Comparison of ENCODE assay signal across 1 cellular context in the genomic region with DNA sequence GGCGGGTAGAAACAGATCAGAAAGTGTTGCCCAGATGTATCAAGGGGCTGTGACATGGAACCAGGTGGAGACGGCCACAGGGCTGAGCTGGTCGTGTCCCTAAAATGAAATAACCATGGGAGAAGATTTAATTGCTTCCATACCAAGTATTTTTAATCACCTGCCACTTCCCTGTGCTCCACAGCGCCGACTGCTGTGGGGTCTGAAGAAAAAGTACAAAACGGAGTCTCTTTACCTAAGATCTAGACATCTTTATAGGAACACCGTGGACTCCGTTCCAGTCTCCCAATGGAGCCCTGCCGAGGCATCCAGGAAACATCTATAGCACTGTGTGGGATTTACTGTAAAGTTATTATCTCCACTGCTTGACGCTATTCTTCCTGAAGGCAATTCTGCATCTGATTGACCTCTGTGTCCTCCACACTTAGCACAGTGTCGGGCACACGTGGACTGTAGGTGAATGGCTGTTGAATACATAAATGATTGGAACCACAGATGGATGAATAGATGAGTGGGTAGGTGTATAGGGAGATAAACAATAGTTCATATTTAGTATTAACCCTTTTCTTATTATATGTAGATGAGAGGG.
TF ChIP-seq lines count a peak whose summit lies in the region.

No MANE protein-coding gene starts in this region.

TF ChIP-seq in GM23338, 12 proteins besides CTCF, POLR2A, EP300 and RAD21 (continued from another document):
- TF ChIP-seq, protein P1, sequence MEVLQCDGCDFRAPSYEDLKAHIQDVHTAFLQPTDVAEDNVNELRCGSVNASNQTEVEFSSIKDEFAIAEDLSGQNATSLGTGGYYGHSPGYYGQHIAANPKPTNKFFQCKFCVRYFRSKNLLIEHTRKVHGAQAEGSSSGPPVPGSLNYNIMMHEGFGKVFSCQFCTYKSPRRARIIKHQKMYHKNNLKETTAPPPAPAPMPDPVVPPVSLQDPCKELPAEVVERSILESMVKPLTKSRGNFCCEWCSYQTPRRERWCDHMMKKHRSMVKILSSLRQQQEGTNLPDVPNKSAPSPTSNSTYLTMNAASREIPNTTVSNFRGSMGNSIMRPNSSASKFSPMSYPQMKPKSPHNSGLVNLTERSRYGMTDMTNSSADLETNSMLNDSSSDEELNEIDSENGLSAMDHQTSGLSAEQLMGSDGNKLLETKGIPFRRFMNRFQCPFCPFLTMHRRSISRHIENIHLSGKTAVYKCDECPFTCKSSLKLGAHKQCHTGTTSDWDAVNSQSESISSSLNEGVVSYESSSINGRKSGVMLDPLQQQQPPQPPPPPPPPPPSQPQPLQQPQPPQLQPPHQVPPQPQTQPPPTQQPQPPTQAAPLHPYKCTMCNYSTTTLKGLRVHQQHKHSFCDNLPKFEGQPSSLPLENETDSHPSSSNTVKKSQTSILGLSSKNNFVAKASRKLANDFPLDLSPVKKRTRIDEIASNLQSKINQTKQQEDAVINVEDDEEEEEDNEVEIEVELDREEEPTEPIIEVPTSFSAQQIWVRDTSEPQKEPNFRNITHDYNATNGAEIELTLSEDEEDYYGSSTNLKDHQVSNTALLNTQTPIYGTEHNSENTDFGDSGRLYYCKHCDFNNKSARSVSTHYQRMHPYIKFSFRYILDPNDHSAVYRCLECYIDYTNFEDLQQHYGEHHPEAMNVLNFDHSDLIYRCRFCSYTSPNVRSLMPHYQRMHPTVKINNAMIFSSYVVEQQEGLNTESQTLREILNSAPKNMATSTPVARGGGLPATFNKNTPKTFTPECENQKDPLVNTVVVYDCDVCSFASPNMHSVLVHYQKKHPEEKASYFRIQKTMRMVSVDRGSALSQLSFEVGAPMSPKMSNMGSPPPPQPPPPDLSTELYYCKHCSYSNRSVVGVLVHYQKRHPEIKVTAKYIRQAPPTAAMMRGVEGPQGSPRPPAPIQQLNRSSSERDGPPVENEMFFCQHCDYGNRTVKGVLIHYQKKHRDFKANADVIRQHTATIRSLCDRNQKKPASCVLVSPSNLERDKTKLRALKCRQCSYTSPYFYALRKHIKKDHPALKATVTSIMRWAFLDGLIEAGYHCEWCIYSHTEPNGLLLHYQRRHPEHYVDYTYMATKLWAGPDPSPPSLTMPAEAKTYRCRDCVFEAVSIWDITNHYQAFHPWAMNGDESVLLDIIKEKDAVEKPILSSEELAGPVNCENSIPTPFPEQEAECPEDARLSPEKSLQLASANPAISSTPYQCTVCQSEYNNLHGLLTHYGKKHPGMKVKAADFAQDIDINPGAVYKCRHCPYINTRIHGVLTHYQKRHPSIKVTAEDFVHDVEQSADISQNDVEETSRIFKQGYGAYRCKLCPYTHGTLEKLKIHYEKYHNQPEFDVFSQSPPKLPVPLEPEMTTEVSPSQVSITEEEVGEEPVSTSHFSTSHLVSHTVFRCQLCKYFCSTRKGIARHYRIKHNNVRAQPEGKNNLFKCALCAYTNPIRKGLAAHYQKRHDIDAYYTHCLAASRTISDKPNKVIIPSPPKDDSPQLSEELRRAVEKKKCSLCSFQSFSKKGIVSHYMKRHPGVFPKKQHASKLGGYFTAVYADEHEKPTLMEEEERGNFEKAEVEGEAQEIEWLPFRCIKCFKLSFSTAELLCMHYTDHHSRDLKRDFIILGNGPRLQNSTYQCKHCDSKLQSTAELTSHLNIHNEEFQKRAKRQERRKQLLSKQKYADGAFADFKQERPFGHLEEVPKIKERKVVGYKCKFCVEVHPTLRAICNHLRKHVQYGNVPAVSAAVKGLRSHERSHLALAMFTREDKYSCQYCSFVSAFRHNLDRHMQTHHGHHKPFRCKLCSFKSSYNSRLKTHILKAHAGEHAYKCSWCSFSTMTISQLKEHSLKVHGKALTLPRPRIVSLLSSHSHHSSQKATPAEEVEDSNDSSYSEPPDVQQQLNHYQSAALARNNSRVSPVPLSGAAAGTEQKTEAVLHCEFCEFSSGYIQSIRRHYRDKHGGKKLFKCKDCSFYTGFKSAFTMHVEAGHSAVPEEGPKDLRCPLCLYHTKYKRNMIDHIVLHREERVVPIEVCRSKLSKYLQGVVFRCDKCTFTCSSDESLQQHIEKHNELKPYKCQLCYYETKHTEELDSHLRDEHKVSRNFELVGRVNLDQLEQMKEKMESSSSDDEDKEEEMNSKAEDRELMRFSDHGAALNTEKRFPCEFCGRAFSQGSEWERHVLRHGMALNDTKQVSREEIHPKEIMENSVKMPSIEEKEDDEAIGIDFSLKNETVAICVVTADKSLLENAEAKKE (CRISPR knock-in tag; IDR thresholded peaks at IDR 0.05): no peak
- TF ChIP-seq NANOG (IDR thresholded peaks at IDR 0.05; ENCODE audit: borderline replicate concordance) (no peak), ZNF331 (CRISPR knock-in tag; IDR thresholded peaks at IDR 0.05; ENCODE audit: low read depth) (no peak), CREB1 (CRISPR knock-in tag; IDR thresholded peaks at IDR 0.05; ENCODE audit: low read depth) (no peak)
- TF ChIP-seq, protein P2, sequence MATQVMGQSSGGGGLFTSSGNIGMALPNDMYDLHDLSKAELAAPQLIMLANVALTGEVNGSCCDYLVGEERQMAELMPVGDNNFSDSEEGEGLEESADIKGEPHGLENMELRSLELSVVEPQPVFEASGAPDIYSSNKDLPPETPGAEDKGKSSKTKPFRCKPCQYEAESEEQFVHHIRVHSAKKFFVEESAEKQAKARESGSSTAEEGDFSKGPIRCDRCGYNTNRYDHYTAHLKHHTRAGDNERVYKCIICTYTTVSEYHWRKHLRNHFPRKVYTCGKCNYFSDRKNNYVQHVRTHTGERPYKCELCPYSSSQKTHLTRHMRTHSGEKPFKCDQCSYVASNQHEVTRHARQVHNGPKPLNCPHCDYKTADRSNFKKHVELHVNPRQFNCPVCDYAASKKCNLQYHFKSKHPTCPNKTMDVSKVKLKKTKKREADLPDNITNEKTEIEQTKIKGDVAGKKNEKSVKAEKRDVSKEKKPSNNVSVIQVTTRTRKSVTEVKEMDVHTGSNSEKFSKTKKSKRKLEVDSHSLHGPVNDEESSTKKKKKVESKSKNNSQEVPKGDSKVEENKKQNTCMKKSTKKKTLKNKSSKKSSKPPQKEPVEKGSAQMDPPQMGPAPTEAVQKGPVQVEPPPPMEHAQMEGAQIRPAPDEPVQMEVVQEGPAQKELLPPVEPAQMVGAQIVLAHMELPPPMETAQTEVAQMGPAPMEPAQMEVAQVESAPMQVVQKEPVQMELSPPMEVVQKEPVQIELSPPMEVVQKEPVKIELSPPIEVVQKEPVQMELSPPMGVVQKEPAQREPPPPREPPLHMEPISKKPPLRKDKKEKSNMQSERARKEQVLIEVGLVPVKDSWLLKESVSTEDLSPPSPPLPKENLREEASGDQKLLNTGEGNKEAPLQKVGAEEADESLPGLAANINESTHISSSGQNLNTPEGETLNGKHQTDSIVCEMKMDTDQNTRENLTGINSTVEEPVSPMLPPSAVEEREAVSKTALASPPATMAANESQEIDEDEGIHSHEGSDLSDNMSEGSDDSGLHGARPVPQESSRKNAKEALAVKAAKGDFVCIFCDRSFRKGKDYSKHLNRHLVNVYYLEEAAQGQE (IDR thresholded peaks at IDR 0.05; ENCODE audit: unreplicated experiment): no peak
